Comparison of ENCODE assay signal across 8 cellular contexts in genomic region chr3:25782636-25782937, GRCh38. TPM values are rescaled to one million over a fixed set of nuclear protein-coding genes. Genes with fewer than 3 reads are reported as not detected.
DNase-seq lines count a peak whose midpoint lies in the region; ATAC-seq and TF ChIP-seq lines count a peak whose summit lies in the region.

No MANE protein-coding gene starts in this region.

- peak overlapping the region; percentile 91 for H3K27ac Mint-ChIP-seq in activated CD4-positive, alpha-beta T cell treated with anti-CD3 and anti-CD28 coated beads, Interleukin-2, amount 10 ng/mL, durations not matched to agents 7 days and 5 days

- TF ChIP-seq POLR2A in right lobe of liver (IDR thresholded peaks at IDR 0.05), result no peak

- no peaks in the 10 kb centered on the region for H3K9me3 Mint-ChIP-seq in activated CD4-positive, alpha-beta T cell treated with anti-CD3 and anti-CD28 coated beads, Interleukin-2, amount 10 ng/mL, durations not matched to agents 7 days and 5 days

- WGBS in right lobe of liver (ENCODE audit: insufficient coverage, low coverage, low lambda C conversion rate, missing lambda C conversion rate), result 0% methylated on average over 4 of the region's 14 CpGs
- under 1% methylated on average over 14 of the region's 14 CpGs for WGBS in thymus

- H3K27me3 ChIP-seq in ascending aorta (no peaks in the 10 kb centered on the region), right lobe of liver (no peaks in the 10 kb centered on the region), thymus (ENCODE audit: control insufficient read depth, insufficient read depth) (no peaks in the 10 kb centered on the region)

- intact Hi-C loops in ascending aorta (cut with DNase I), result loop anchor here (2.0 to 10.0 kb wide), 2 partner anchors 118 to 322 kb away; partner anchors contain the start of gene TOP2B
- intact Hi-C loops in right lobe of liver (cut with DNase I), result no loop called here

- H3K36me3 ChIP-seq in ascending aorta (peaks cover under 1 to 5% of the 10 kb centered on the region in 2 donors), right lobe of liver (peaks cover 0 to 4% (median 1%) of the 10 kb centered on the region in 4 donors), thymus (ENCODE audit: control insufficient read depth, insufficient read depth) (peaks cover 2% of the 10 kb centered on the region)

- peaks cover 18% of the 10 kb centered on the region for H3K36me3 Mint-ChIP-seq in activated CD4-positive, alpha-beta T cell treated with anti-CD3 and anti-CD28 coated beads, Interleukin-2, amount 10 ng/mL, durations not matched to agents 7 days and 5 days (ENCODE audit: low read depth)

- peak overlapping the region; percentile 90 for H3K4me3 Mint-ChIP-seq in activated CD4-positive, alpha-beta T cell treated with anti-CD3 and anti-CD28 coated beads, Interleukin-2, amount 10 ng/mL, durations not matched to agents 7 days and 5 days

- H3K4me1 ChIP-seq in ascending aorta, result peaks cover 0 to 6% of the 10 kb centered on the region in 2 donors
- H3K4me1 ChIP-seq in right lobe of liver, result peaks cover 0 to 14% (median 5%) of the 10 kb centered on the region in 4 donors
- peaks cover 23% of the 10 kb centered on the region for H3K4me1 ChIP-seq in thymus (ENCODE audit: control insufficient read depth, insufficient read depth, low read length)

- CTCF ChIA-PET in activated CD4-positive, alpha-beta T cell treated with anti-CD3 and anti-CD28 coated beads, Interleukin-2, amount 10 ng/mL, durations not matched to agents 7 days and 5 days (lab: Charles Lee), result no interaction called here

- H3K27ac ChIP-seq in ascending aorta (peak overlapping the region; percentile 83 to 89), right lobe of liver (peak overlapping the region; percentile 82 to 95 (median 90)), thymus (ENCODE audit: low read depth) (peak overlapping the region; percentile 83)

- no peak for DNase-seq in activated CD4-positive, alpha-beta T cell treated with anti-CD3 and anti-CD28 coated beads, Interleukin-2, amount 10 ng/mL, durations not matched to agents 7 days and 5 days
- DNase-seq in activated CD4-positive, alpha-beta T cell treated with anti-CD3 and anti-CD28 coated beads for 4 hours, result no peak
- DNase-seq in ascending aorta (ENCODE audit: low spot score in 2 of 2), result no peak
- no peak for DNase-seq in right lobe of liver
- DNase-seq in stimulated activated CD4-positive, alpha-beta T cell treated with anti-CD3 and anti-CD28 coated beads, Interleukin-4, amount 100 ng/mL, for 1 hour, result no peak
- no peak for DNase-seq in NCI-H524 treated with DMSO at 0.1 percent for 48 hours (lab: John Stamatoyannopoulos, UW)

- POLR2A ChIA-PET in activated CD4-positive, alpha-beta T cell treated with anti-CD3 and anti-CD28 coated beads, Interleukin-2, amount 10 ng/mL, durations not matched to agents 7 days and 5 days (lab: Charles Lee), result no interaction called here

- no peaks in the 10 kb centered on the region for H3K27me3 Mint-ChIP-seq in activated CD4-positive, alpha-beta T cell treated with anti-CD3 and anti-CD28 coated beads, Interleukin-2, amount 10 ng/mL, durations not matched to agents 7 days and 5 days

- H3K4me1 Mint-ChIP-seq in activated CD4-positive, alpha-beta T cell treated with anti-CD3 and anti-CD28 coated beads, Interleukin-2, amount 10 ng/mL, durations not matched to agents 7 days and 5 days, result peaks cover 40% of the 10 kb centered on the region

- no peak for ATAC-seq in right lobe of liver
- no peak for ATAC-seq in GM19324 (IDR thresholded peaks at IDR 0.05; ENCODE audit: low FRiP score, unreplicated experiment)

- TF ChIP-seq CTCF in ascending aorta (IDR thresholded peaks at IDR 0.05) (no peak), right lobe of liver (IDR thresholded peaks at IDR 0.05) (no peak)

- H3K9me3 ChIP-seq in ascending aorta (no peaks in the 10 kb centered on the region), right lobe of liver (no peaks in the 10 kb centered on the region), thymus (ENCODE audit: control insufficient read depth) (no peaks in the 10 kb centered on the region)

- H3K4me3 ChIP-seq in ascending aorta (peak overlapping the region; percentile 85 to 88), right lobe of liver (peak overlapping the region; percentile 77 to 91 (median 85)), thymus (ENCODE audit: low read length) (peak overlapping the region; percentile 63)

RNA-seq across cellular contexts. Expression of gene NGLY1, which starts 0.7 kb away (rescaled TPM):
- total RNA-seq in activated CD4-positive, alpha-beta T cell treated with anti-CD3 and anti-CD28 coated beads, Interleukin-2, amount 10 ng/mL, durations not matched to agents 7 days and 5 days, result 10 to 100 TPM; 57.5 to 69.5 TPM
- total RNA-seq in ascending aorta (16.3 TPM), right lobe of liver (10 to 100 TPM; 20.8 to 53.1 (median 21.4) TPM)
- polyA plus RNA-seq in thymus, result 73.4 TPM

RNA-seq across cellular contexts. Expression of gene OXSM, which starts 7.3 kb away (rescaled TPM):
- 10 to 100 TPM in 1 of 2 experiments, 1 to 10 TPM in 1; 9.2 to 12.8 TPM for total RNA-seq in activated CD4-positive, alpha-beta T cell treated with anti-CD3 and anti-CD28 coated beads, Interleukin-2, amount 10 ng/mL, durations not matched to agents 7 days and 5 days
- total RNA-seq in ascending aorta (not detected), right lobe of liver (10 to 100 TPM; 12.5 to 16.8 (median 15.6) TPM)
- 17.5 TPM for polyA plus RNA-seq in thymus
